ENCODE assay signal across 1 cellular context in the genomic region with DNA sequence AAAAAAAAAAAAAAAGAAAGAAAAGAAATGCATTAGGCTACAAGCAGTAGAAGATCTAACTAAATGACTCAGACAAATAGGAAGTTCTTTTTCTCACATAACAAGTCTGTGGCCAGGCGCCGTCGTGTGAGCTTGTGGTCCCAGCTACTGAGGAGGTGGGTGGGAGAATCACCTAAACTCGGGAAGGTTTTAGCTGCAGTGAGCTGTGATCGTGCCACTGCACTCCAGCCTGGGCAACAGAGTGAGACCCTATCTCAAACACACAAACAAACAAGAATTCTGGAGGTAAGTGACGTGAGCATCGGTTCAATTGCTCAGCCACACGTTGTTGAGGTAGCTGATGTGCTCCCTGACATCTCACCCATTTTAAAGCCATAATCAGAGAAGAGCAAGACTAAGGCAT.
TF ChIP-seq lines count a peak whose summit lies in the region.

No MANE protein-coding gene starts in this region.

TF ChIP-seq in SK-N-SH treated with all-trans-retinoic acid at 6 μM for 48 hours, 23 proteins besides CTCF, POLR2A, EP300 and RAD21 (continued from another document):
- TF ChIP-seq, protein P1, sequence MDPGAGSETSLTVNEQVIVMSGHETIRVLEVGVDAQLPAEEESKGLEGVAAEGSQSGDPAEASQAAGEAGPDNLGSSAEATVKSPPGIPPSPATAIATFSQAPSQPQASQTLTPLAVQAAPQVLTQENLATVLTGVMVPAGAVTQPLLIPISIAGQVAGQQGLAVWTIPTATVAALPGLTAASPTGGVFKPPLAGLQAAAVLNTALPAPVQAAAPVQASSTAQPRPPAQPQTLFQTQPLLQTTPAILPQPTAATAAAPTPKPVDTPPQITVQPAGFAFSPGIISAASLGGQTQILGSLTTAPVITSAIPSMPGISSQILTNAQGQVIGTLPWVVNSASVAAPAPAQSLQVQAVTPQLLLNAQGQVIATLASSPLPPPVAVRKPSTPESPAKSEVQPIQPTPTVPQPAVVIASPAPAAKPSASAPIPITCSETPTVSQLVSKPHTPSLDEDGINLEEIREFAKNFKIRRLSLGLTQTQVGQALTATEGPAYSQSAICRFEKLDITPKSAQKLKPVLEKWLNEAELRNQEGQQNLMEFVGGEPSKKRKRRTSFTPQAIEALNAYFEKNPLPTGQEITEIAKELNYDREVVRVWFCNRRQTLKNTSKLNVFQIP (CRISPR knock-in tag; IDR thresholded peaks at IDR 0.05; ENCODE audit: borderline replicate concordance, low read depth), result no peak
- no peak for TF ChIP-seq PPARA (CRISPR knock-in tag; IDR thresholded peaks at IDR 0.05; ENCODE audit: borderline replicate concordance)
- TF ChIP-seq, protein P2, sequence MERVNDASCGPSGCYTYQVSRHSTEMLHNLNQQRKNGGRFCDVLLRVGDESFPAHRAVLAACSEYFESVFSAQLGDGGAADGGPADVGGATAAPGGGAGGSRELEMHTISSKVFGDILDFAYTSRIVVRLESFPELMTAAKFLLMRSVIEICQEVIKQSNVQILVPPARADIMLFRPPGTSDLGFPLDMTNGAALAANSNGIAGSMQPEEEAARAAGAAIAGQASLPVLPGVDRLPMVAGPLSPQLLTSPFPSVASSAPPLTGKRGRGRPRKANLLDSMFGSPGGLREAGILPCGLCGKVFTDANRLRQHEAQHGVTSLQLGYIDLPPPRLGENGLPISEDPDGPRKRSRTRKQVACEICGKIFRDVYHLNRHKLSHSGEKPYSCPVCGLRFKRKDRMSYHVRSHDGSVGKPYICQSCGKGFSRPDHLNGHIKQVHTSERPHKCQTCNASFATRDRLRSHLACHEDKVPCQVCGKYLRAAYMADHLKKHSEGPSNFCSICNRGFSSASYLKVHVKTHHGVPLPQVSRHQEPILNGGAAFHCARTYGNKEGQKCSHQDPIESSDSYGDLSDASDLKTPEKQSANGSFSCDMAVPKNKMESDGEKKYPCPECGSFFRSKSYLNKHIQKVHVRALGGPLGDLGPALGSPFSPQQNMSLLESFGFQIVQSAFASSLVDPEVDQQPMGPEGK (CRISPR knock-in tag; IDR thresholded peaks at IDR 0.05; ENCODE audit: borderline replicate concordance), result no peak
- no peak for TF ChIP-seq RARB (CRISPR knock-in tag; IDR thresholded peaks at IDR 0.05)
- TF ChIP-seq TSHZ2 (CRISPR knock-in tag; IDR thresholded peaks at IDR 0.05), result no peak
- no peak for TF ChIP-seq GLIS3 (CRISPR knock-in tag; IDR thresholded peaks at IDR 0.05)
- TF ChIP-seq ZFP30 (CRISPR knock-in tag; IDR thresholded peaks at IDR 0.05), result no peak
- TF ChIP-seq CSDC2 (CRISPR knock-in tag; IDR thresholded peaks at IDR 0.05), result no peak
- TF ChIP-seq ZNF8 (CRISPR knock-in tag; IDR thresholded peaks at IDR 0.05), result no peak
